ENCODE assay signal across 12 cellular contexts in genomic region chr2:144152817-144153271, GRCh38.
DNase-seq lines count a peak whose midpoint lies in the region; ATAC-seq, FAIRE-seq and TF ChIP-seq lines count a peak whose summit lies in the region.
"Had no signal": no experiment of that assay in that cellular context is flagged by ENCODE, and none has a peak within 500 bp of the region (broad histone marks: within the 10 kb centered on the region; RNA-seq: fewer than 3 reads in every experiment).

No MANE protein-coding gene starts in this region.

- no peaks in the 10 kb centered on the region for H3K9me3 Mint-ChIP-seq in activated B cell treated with CpG ODN at 0.5 μM for 24 hours

- CTCF ChIA-PET in BJ (lab: Yijun Ruan, JAX) (no interaction called here), activated B cell treated with CpG ODN at 0.5 μM for 24 hours (lab: Charles Lee) (no interaction called here)

- H3K4me1 Mint-ChIP-seq in activated B cell treated with CpG ODN at 0.5 μM for 24 hours: peaks cover 6% of the 10 kb centered on the region

- POLR2A ChIA-PET in BJ (lab: Charles Lee) (no interaction called here), activated B cell treated with CpG ODN at 0.5 μM for 24 hours (lab: Charles Lee) (no interaction called here)

- H3K27ac ChIP-seq in left lung: no peak overlapping the region
- H3K27ac ChIP-seq: sigmoid colon, thyroid gland had no signal

- FAIRE-seq in D721Med (lab: Jason Lieb, UNC): no peak

- intact Hi-C loops in activated B cell treated with CpG ODN at 0.5 μM for 24 hours (cut with micrococcal nuclease): no loop called here
- intact Hi-C loops in left lung (cut with DNase I): no loop called here

- H3K36me3 Mint-ChIP-seq in activated B cell treated with CpG ODN at 0.5 μM for 24 hours (ENCODE audit: low read depth): no peaks in the 10 kb centered on the region

- TF ChIP-seq CTCF in BJ (IDR thresholded peaks at IDR 0.05; ENCODE audit: insufficient read depth, low read depth, low read length) (peak; percentile 12; the same call in 1 of the 2 replicates), activated B cell treated with CpG ODN at 0.5 μM for 24 hours (IDR thresholded peaks at IDR 0.05) (no peak), left lung (IDR thresholded peaks at IDR 0.05) (no peak), D721Med (IDR thresholded peaks at IDR 0.05; ENCODE audit: insufficient read depth, missing control alignments) (no peak)

- H3K27me3 ChIP-seq in BJ (ENCODE audit: control insufficient read depth, insufficient read depth, low read length): no peaks in the 10 kb centered on the region
- no peaks in the 10 kb centered on the region for H3K27me3 ChIP-seq in left lung
- H3K27me3 ChIP-seq: sigmoid colon, thyroid gland had no signal

- H3K4me3 Mint-ChIP-seq in activated B cell treated with CpG ODN at 0.5 μM for 24 hours: no peak overlapping the region

- H3K27ac Mint-ChIP-seq in activated B cell treated with CpG ODN at 0.5 μM for 24 hours: peak overlapping the region; percentile 3

- no peaks in the 10 kb centered on the region for H3K9me3 ChIP-seq in left lung
- H3K9me3 ChIP-seq: sigmoid colon, thyroid gland had no signal

- H3K27me3 Mint-ChIP-seq in activated B cell treated with CpG ODN at 0.5 μM for 24 hours: no peaks in the 10 kb centered on the region

- ATAC-seq in HG03175 (IDR thresholded peaks at IDR 0.05; ENCODE audit: unreplicated experiment) (peak; percentile 62), activated B cell treated with CpG ODN at 0.5 μM for 24 hours (ENCODE audit: low read depth) (peak; percentile 77), left lung (peak; percentile 65)

- H3K36me3 ChIP-seq in BJ (ENCODE audit: control insufficient read depth, insufficient read depth, low read length) (no peaks in the 10 kb centered on the region), left lung (no peaks in the 10 kb centered on the region)
- H3K36me3 ChIP-seq: sigmoid colon, thyroid gland had no signal

- H3K4me3 ChIP-seq in BJ (ENCODE audit: low read depth, low read length) (no peak overlapping the region), left lung (no peak overlapping the region)
- H3K4me3 ChIP-seq: sigmoid colon, thyroid gland had no signal

- H3K4me1 ChIP-seq in left lung: peaks cover 0 to 9% of the 10 kb centered on the region in 2 donors
- H3K4me1 ChIP-seq: sigmoid colon, thyroid gland had no signal

- DNase-seq in BJ (ENCODE audit: low read depth) (peak; percentile 29), activated B cell treated with CpG ODN at 0.5 μM for 24 hours (no peak), left lung (no peak), D721Med (ENCODE audit: insufficient read length, low spot score) (no peak), NCI-H510A (lab: John Stamatoyannopoulos, UW) (no peak), COLO668 (lab: John Stamatoyannopoulos, UW; ENCODE audit: unreplicated experiment) (no peak), cerebellar cortex (ENCODE audit: low spot score) (no peak)
- DNase-seq: Calu3, NCI-H2227 treated with DMSO at 0.1 percent for 48 hours, sigmoid colon, thyroid gland had no signal
